14 cellular contexts compared by ENCODE assay signal in genomic region chr20:62916703-62917476, GRCh38. TPM values are rescaled to one million over a fixed set of nuclear protein-coding genes. Genes with fewer than 3 reads are reported as not detected.
DNase-seq lines count a peak whose midpoint lies in the region; ATAC-seq and TF ChIP-seq lines count a peak whose summit lies in the region.
"Had no signal": no experiment of that assay in that cellular context is flagged by ENCODE, and none has a peak within 500 bp of the region (broad histone marks: within the 10 kb centered on the region; RNA-seq: fewer than 3 reads in every experiment).

No MANE protein-coding gene starts in this region.

- POLR2A ChIA-PET in naive thymus-derived CD4-positive, alpha-beta T cell (lab: Charles Lee) = interaction anchor here (0.9 to 7.2 kb wide), 7 partner anchors 9 to 32 kb away, joined by 3 to 57 read pairs (median 5); partner anchors contain the start of genes DIDO1 and GID8

- no peaks in the 10 kb centered on the region for H3K27me3 Mint-ChIP-seq in brain
- no peaks in the 10 kb centered on the region for H3K27me3 Mint-ChIP-seq in naive thymus-derived CD4-positive, alpha-beta T cell

- ATAC-seq in naive thymus-derived CD4-positive, alpha-beta T cell = no peak
- ATAC-seq: mucosa of descending colon had no signal

- no peaks in the 10 kb centered on the region for H3K9me3 Mint-ChIP-seq in brain
- no peaks in the 10 kb centered on the region for H3K9me3 Mint-ChIP-seq in naive thymus-derived CD4-positive, alpha-beta T cell

- peak overlapping the region; percentile 63 for H3K27ac ChIP-seq in C4-2B
- peak overlapping the region; percentile 24; the same call in 1 of the 2 replicates for H3K27ac ChIP-seq in HUES64 (ENCODE audit: low read depth, low read length)
- H3K27ac ChIP-seq in naive thymus-derived CD4-positive, alpha-beta T cell (ENCODE audit: low read depth, low read length) = peak overlapping the region; percentile 63
- H3K27ac ChIP-seq in adrenal gland = peak overlapping the region in 1 of 5 donors; percentile 1
- H3K27ac ChIP-seq: right atrium auricular region had no signal

- no peak overlapping the region for H3K9ac ChIP-seq in HUES64 (ENCODE audit: low read depth, low read length)

- H3K9me3 ChIP-seq in HUES64 (ENCODE audit: insufficient read depth, low read depth, low read length) (no peaks in the 10 kb centered on the region), adrenal gland (replicated peaks in 1 of 3) (no peaks in the 10 kb centered on the region)
- H3K9me3 ChIP-seq in naive thymus-derived CD4-positive, alpha-beta T cell (ENCODE audit: control insufficient read depth in 2 of 3, low read length in 3 of 3) = no peaks in the 10 kb centered on the region
- H3K9me3 ChIP-seq: mucosa of descending colon, right atrium auricular region had no signal

- peaks cover 25% of the 10 kb centered on the region for H3K36me3 ChIP-seq in HUES64 (ENCODE audit: insufficient read depth, low read length)
- peaks cover under 1 to 15% (median 9%) of the 10 kb centered on the region in 3 experiments for H3K36me3 ChIP-seq in naive thymus-derived CD4-positive, alpha-beta T cell (ENCODE audit: control insufficient read depth in 2 of 3, insufficient read depth in 3 of 3, low read length in 3 of 3)
- peaks cover 0 to 3% of the 10 kb centered on the region in 2 donors for H3K36me3 ChIP-seq in adrenal gland (replicated peaks in 1 of 2)

- H3K4me1 ChIP-seq in HUES64 (ENCODE audit: insufficient read depth, low read length) (peaks cover 70% of the 10 kb centered on the region), adrenal gland (replicated peaks in 1 of 2) (peaks cover 56 to 78% of the 10 kb centered on the region in 2 donors)
- H3K4me1 ChIP-seq in naive thymus-derived CD4-positive, alpha-beta T cell (ENCODE audit: control insufficient read depth in 2 of 2, insufficient read depth in 2 of 2, low read length in 2 of 2) = peaks cover 70 to 71% of the 10 kb centered on the region in 2 donors

- no peak for DNase-seq in naive thymus-derived CD4-positive, alpha-beta T cell
- no peak for DNase-seq in midbrain (lab: John Stamatoyannopoulos, UW)
- no peak for DNase-seq in adrenal gland
- DNase-seq in NCI-H187 treated with DMSO at 0.1 percent for 48 hours (lab: John Stamatoyannopoulos, UW) = no peak
- DNase-seq: activated CD4-positive, alpha-beta T cell treated with anti-CD3 and anti-CD28 coated beads, Interleukin-2, amount 50 U/mL, for 1 hour; amniotic stem cell; COR-L47; dorsolateral prefrontal cortex; mucosa of descending colon; NCI-H2107 had no signal

- 79% methylated on average over 10 of the region's 10 CpGs for WGBS in HUES64
- 60 to 68% (median 66%) methylated on average over 10 of the region's 10 CpGs for WGBS in adrenal gland, 4 donors

- H3K36me3 Mint-ChIP-seq in brain = peaks cover 8% of the 10 kb centered on the region
- peaks cover 0 to 10% (median 7%) of the 10 kb centered on the region in 5 donors for H3K36me3 Mint-ChIP-seq in naive thymus-derived CD4-positive, alpha-beta T cell

- H3K4me3 ChIP-seq in HUES64 (ENCODE audit: low read length) = no peak overlapping the region
- peak overlapping the region; percentile 39 for H3K4me3 ChIP-seq in naive thymus-derived CD4-positive, alpha-beta T cell (ENCODE audit: low read length)
- no peak overlapping the region for H3K4me3 ChIP-seq in adrenal gland
- H3K4me3 ChIP-seq: mucosa of descending colon, right atrium auricular region had no signal

- peaks cover 85% of the 10 kb centered on the region for H3K4me1 Mint-ChIP-seq in brain
- peaks cover 61 to 92% (median 85%) of the 10 kb centered on the region in 7 donors for H3K4me1 Mint-ChIP-seq in naive thymus-derived CD4-positive, alpha-beta T cell

- peak overlapping the region; percentile 6 to 59 (median 38) for H3K4me3 Mint-ChIP-seq in brain
- peak overlapping the region; percentile 52 to 92 (median 86) for H3K4me3 Mint-ChIP-seq in naive thymus-derived CD4-positive, alpha-beta T cell

- CTCF ChIA-PET in naive thymus-derived CD4-positive, alpha-beta T cell (lab: Charles Lee) = interaction anchor here (1.1 to 13.0 kb wide), 5 partner anchors 9 to 24 kb away, joined by 3 to 102 read pairs (median 4); no protein-coding TSS in a partner anchor

- no peak for TF ChIP-seq POLR2A in adrenal gland (IDR thresholded peaks at IDR 0.05)

- intact Hi-C loops in naive thymus-derived CD4-positive, alpha-beta T cell (cut with micrococcal nuclease) = loop anchor here in 1 of 2 donors (5.0 kb wide), 2 partner anchors 35 to 90 kb away; partner anchors contain the start of genes BHLHE23 and SLC17A9
- intact Hi-C loops in adrenal gland (cut with DNase I) = no loop called here

- H3K27me3 ChIP-seq in HUES64 (ENCODE audit: insufficient read depth, low read length) (no peaks in the 10 kb centered on the region), adrenal gland (no peaks in the 10 kb centered on the region)
- H3K27me3 ChIP-seq in naive thymus-derived CD4-positive, alpha-beta T cell (ENCODE audit: control insufficient read depth in 2 of 2, insufficient read depth in 2 of 2, low read length in 2 of 2) = no peaks in the 10 kb centered on the region
- H3K27me3 ChIP-seq: dorsolateral prefrontal cortex, right atrium auricular region had no signal

- no peak for TF ChIP-seq CTCF in C4-2B (conservative IDR thresholded peaks at IDR 0.05)
- TF ChIP-seq CTCF in brain (conservative IDR thresholded peaks at IDR 0.05) = no peak
- no peak for TF ChIP-seq CTCF in adrenal gland (IDR thresholded peaks at IDR 0.05)

- peak overlapping the region in 4 of 5 experiments; percentile 5 to 70 (median 50) for H3K27ac Mint-ChIP-seq in brain
- H3K27ac Mint-ChIP-seq in naive thymus-derived CD4-positive, alpha-beta T cell = peak overlapping the region; percentile 23 to 94 (median 89)

RNA-seq across cellular contexts. Expression of gene DIDO1, which starts 9.4 kb away (rescaled TPM):
- 42.2 TPM for polyA plus RNA-seq in HUES64 (2013, experiment 1 of 2)
- 44.1 TPM for polyA plus RNA-seq in HUES64 (2013, experiment 2 of 2)
- 47.3 TPM for polyA plus RNA-seq in brain (ENCODE audit: insufficient read depth, low read depth, low replicate concordance)
- 100 to 1,000 TPM in 2 of 5 experiments, 10 to 100 TPM in 3; 66.1 to 139 (median 77.4) TPM for total RNA-seq in naive thymus-derived CD4-positive, alpha-beta T cell
- 10 to 100 TPM; 36.6 to 58.4 TPM for polyA plus RNA-seq in naive thymus-derived CD4-positive, alpha-beta T cell
- 10 to 100 TPM; 29.8 to 51.3 (median 46.5) TPM for total RNA-seq in adrenal gland
- 10 to 100 TPM; 19.0 to 27.9 (median 23.6) TPM for polyA plus RNA-seq in adrenal gland

RNA-seq across cellular contexts. Expression of gene GID8, which starts 21.1 kb away (rescaled TPM):
- polyA plus RNA-seq in HUES64 (2013, experiment 1 of 2) = 43.9 TPM
- polyA plus RNA-seq in HUES64 (2013, experiment 2 of 2) = 45.3 TPM
- 45.2 TPM for polyA plus RNA-seq in brain (ENCODE audit: insufficient read depth, low read depth, low replicate concordance)
- 10 to 100 TPM; 32.1 to 48.0 (median 40.7) TPM for total RNA-seq in naive thymus-derived CD4-positive, alpha-beta T cell
- 10 to 100 TPM; 19.6 to 22.9 TPM for polyA plus RNA-seq in naive thymus-derived CD4-positive, alpha-beta T cell
- total RNA-seq in adrenal gland = 10 to 100 TPM; 17.8 to 38.5 (median 25.3) TPM
- 10 to 100 TPM in 2 of 3 donors, 1 to 10 TPM in 1; 9.4 to 16.8 (median 10.1) TPM for polyA plus RNA-seq in adrenal gland

RNA-seq across cellular contexts. Expression of gene SLC17A9, which starts 35.6 kb away (rescaled TPM):
- 6.0 TPM for polyA plus RNA-seq in HUES64 (2013, experiment 1 of 2)
- polyA plus RNA-seq in HUES64 (2013, experiment 2 of 2) = 6.9 TPM
- polyA plus RNA-seq in brain (ENCODE audit: insufficient read depth, low read depth, low replicate concordance) (0.20 TPM), adrenal gland (10 to 100 TPM in 2 of 3 donors, 1 to 10 TPM in 1; 1.2 to 69.1 (median 11.9) TPM)
- 10 to 100 TPM in 1 of 5 experiments, 1 to 10 TPM in 4; 3.4 to 12.6 (median 5.6) TPM for total RNA-seq in naive thymus-derived CD4-positive, alpha-beta T cell
- polyA plus RNA-seq in naive thymus-derived CD4-positive, alpha-beta T cell = under 1 TPM; 0.44 to 0.63 TPM
- 1 to 10 TPM in 7 of 8 donors, under 1 TPM in 1; 0.24 to 4.6 (median 2.9) TPM for total RNA-seq in adrenal gland

RNA-seq across cellular contexts. Expression of gene TCFL5, which starts 55.3 kb away (rescaled TPM):
- 10.8 TPM for polyA plus RNA-seq in HUES64 (2013, experiment 1 of 2)
- polyA plus RNA-seq in HUES64 (2013, experiment 2 of 2) = 16.0 TPM
- 21.1 TPM for polyA plus RNA-seq in brain (ENCODE audit: insufficient read depth, low read depth, low replicate concordance)
- 10 to 100 TPM in 2 of 5 experiments, 1 to 10 TPM in 3; 3.7 to 10.8 (median 7.5) TPM for total RNA-seq in naive thymus-derived CD4-positive, alpha-beta T cell
- polyA plus RNA-seq in naive thymus-derived CD4-positive, alpha-beta T cell = 1 to 10 TPM in 1 of 2 donors, under 1 TPM in 1; 0.91 to 1.9 TPM
- 10 to 100 TPM in 1 of 8 donors, 1 to 10 TPM in 7; 4.6 to 12.0 (median 6.8) TPM for total RNA-seq in adrenal gland
- 1 to 10 TPM; 3.5 to 5.8 (median 3.9) TPM for polyA plus RNA-seq in adrenal gland
